In genomic region chr2:147846382-147847081, GRCh38 we compare ENCODE assay signal across 8 cellular contexts. TPM values are rescaled to one million over a fixed set of nuclear protein-coding genes. Genes with fewer than 3 reads are reported as not detected.
DNase-seq lines count a peak whose midpoint lies in the region; ATAC-seq and TF ChIP-seq lines count a peak whose summit lies in the region.

No MANE protein-coding gene starts in this region.

- WGBS in tibial nerve, 2 donors: 27% methylated on average over 5 of the region's 5 CpGs

- peak overlapping the region; percentile 7 for H3K27ac Mint-ChIP-seq in stimulated activated naive CD8-positive, alpha-beta T cell treated with anti-CD3 and anti-CD28 coated beads, Interleukin-15, Interleukin-2, amounts not matched to agents 100 ng/mL and 50 ng/mL, for 24 hours

- TF ChIP-seq POLR2A in tibial nerve (IDR thresholded peaks at IDR 0.05): no peak

- peak overlapping the region; percentile 92 for H3K4me3 Mint-ChIP-seq in stimulated activated naive CD8-positive, alpha-beta T cell treated with anti-CD3 and anti-CD28 coated beads, Interleukin-15, Interleukin-2, amounts not matched to agents 100 ng/mL and 50 ng/mL, for 24 hours

- DNase-seq in stimulated activated naive CD8-positive, alpha-beta T cell treated with anti-CD3 and anti-CD28 coated beads, Interleukin-15, Interleukin-2, amounts not matched to agents 100 U/mL and 50 U/mL, for 24 hours: no peak
- DNase-seq in ascending aorta (ENCODE audit: low spot score in 2 of 2) (no peak), kidney tubule cell (ENCODE audit: low spot score) (peak; percentile 35), tibial nerve (ENCODE audit: low spot score in 2 of 2) (no peak), CD1c-positive myeloid dendritic cell (ENCODE audit: extremely low spot score) (no peak)
- no peak for DNase-seq in activated CD4-positive, CD25-positive, alpha-beta regulatory T cell treated with anti-CD3 and anti-CD28 coated beads, Interleukin-2, amount 50 U/mL, for 72 hours

- H3K9me3 Mint-ChIP-seq in stimulated activated naive CD8-positive, alpha-beta T cell treated with anti-CD3 and anti-CD28 coated beads, Interleukin-15, Interleukin-2, amounts not matched to agents 100 ng/mL and 50 ng/mL, for 24 hours: peaks cover 4% of the 10 kb centered on the region

- peak overlapping the region; percentile 83 to 91 for H3K4me3 ChIP-seq in ascending aorta
- peak overlapping the region in 3 of 4 donors; percentile 78 to 89 (median 83) for H3K4me3 ChIP-seq in tibial nerve

- H3K27ac ChIP-seq in ascending aorta: no peak overlapping the region
- H3K27ac ChIP-seq in tibial nerve: peak overlapping the region in 2 of 4 donors; percentile 15 to 99

- intact Hi-C loops in ascending aorta (cut with DNase I): loop anchor here (10.0 kb wide), 1 partner anchor 1738 kb away; the partner anchor contains the start of gene MMADHC

- no peak for TF ChIP-seq EP300 in tibial nerve (IDR thresholded peaks at IDR 0.05)

- no peaks in the 10 kb centered on the region for H3K36me3 Mint-ChIP-seq in stimulated activated naive CD8-positive, alpha-beta T cell treated with anti-CD3 and anti-CD28 coated beads, Interleukin-15, Interleukin-2, amounts not matched to agents 100 ng/mL and 50 ng/mL, for 24 hours (ENCODE audit: low read depth)

- H3K9me3 ChIP-seq in ascending aorta (no peaks in the 10 kb centered on the region), tibial nerve (no peaks in the 10 kb centered on the region)

- H3K27me3 ChIP-seq in ascending aorta: no peaks in the 10 kb centered on the region
- no peaks in the 10 kb centered on the region for H3K27me3 ChIP-seq in tibial nerve

- no peak for ATAC-seq in stimulated activated naive CD8-positive, alpha-beta T cell treated with anti-CD3 and anti-CD28 coated beads, Interleukin-15, Interleukin-2, amounts not matched to agents 100 U/mL and 50 U/mL, for 24 hours
- no peak for ATAC-seq in HG02642 (IDR thresholded peaks at IDR 0.05; ENCODE audit: poor library complexity, unreplicated experiment)

- H3K36me3 ChIP-seq in ascending aorta (no peaks in the 10 kb centered on the region), tibial nerve (no peaks in the 10 kb centered on the region)

- H3K4me1 ChIP-seq in ascending aorta (peaks cover 0 to 22% of the 10 kb centered on the region in 2 donors), tibial nerve (peaks cover 0 to 62% (median 9%) of the 10 kb centered on the region in 4 donors)

- TF ChIP-seq CTCF in ascending aorta (IDR thresholded peaks at IDR 0.05): no peak
- no peak for TF ChIP-seq CTCF in tibial nerve (IDR thresholded peaks at IDR 0.05)

- H3K27me3 Mint-ChIP-seq in stimulated activated naive CD8-positive, alpha-beta T cell treated with anti-CD3 and anti-CD28 coated beads, Interleukin-15, Interleukin-2, amounts not matched to agents 100 ng/mL and 50 ng/mL, for 24 hours: peaks cover 42% of the 10 kb centered on the region

- H3K4me1 Mint-ChIP-seq in stimulated activated naive CD8-positive, alpha-beta T cell treated with anti-CD3 and anti-CD28 coated beads, Interleukin-15, Interleukin-2, amounts not matched to agents 100 ng/mL and 50 ng/mL, for 24 hours (ENCODE audit: low read depth): peaks cover 57% of the 10 kb centered on the region

RNA-seq across cellular contexts. Expression of gene ACVR2A, which starts 1.7 kb away (rescaled TPM):
- total RNA-seq in ascending aorta (3.9 TPM), tibial nerve (10 to 100 TPM; 17.7 to 26.4 (median 19.1) TPM)
